Comparison of ENCODE assay signal across 21 cellular contexts in the genomic region with DNA sequence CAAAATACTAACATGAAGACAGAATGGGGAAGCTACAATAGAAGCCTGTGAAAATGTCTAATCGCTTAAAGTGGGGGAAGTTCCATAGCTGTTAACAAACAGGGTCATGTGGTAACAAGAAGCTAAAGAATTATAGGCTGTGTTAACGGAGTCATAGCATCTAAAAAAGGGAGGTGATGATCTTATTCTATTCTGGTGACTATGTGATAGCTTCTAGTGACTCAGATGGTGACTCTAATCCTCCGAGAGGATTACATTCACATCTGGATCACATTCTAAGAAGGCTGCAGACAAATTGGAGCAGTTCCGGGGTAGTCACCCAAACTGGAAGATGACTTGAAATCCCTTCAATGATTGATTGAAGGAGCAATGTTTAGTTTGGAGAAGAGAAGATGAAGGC.
A peak's percentile ranks its signal among the peaks of the same experiment; 100 is the strongest.
DNase-seq lines count a peak whose midpoint lies in the region; ATAC-seq and TF ChIP-seq lines count a peak whose summit lies in the region.
"Had no signal": no experiment of that assay in that cellular context is flagged by ENCODE, and none has a peak within 500 bp of the region (broad histone marks: within the 10 kb centered on the region; RNA-seq: fewer than 3 reads in every experiment).

No MANE protein-coding gene starts in this region.

- DNase-seq in GM03348 (ENCODE audit: low spot score), result peak; percentile 75
- peak; percentile 34 for DNase-seq in MG63
- peak; percentile 91 for DNase-seq in fibroblast of mammary gland (ENCODE audit: low read depth)
- DNase-seq in NCI-H526 (lab: John Stamatoyannopoulos, UW), result no peak
- DNase-seq in activated CD8-positive, alpha-beta memory T cell treated with anti-CD3 and anti-CD28 coated beads, Interleukin-2, amount 50 U/mL, for 4 hours, result no peak
- DNase-seq in NCI-H446 (lab: John Stamatoyannopoulos, UW), result no peak
- DNase-seq: activated CD4-positive, alpha-beta T cell treated with anti-CD3 and anti-CD28 coated beads, Interleukin-2, amount 50 U/mL, for 4 hours; activated gamma-delta T cell treated with Interleukin-2 at 50 U/mL for 16 hours; heart left ventricle; naive thymus-derived CD4-positive, alpha-beta T cell; NCI-H146; NCI-H524 treated with DMSO at 0.1 percent for 48 hours; stimulated activated CD4-positive, alpha-beta T cell treated with anti-CD3 and anti-CD28 coated beads, Interleukin-4, amount 100 ng/mL, for 24 hours; stimulated activated naive CD4-positive, alpha-beta T cell treated with Interleukin-2 at 50 U/mL for 16 hours had no signal

- H3K4me3 ChIP-seq in MG63 (no peak overlapping the region), fibroblast of mammary gland (ENCODE audit: control insufficient read depth, low read depth, low read length) (no peak overlapping the region)
- H3K4me3 ChIP-seq: adrenal gland; BLaER1 treated with 17β-estradiol and CSF1 and Interleukin-3, amounts not matched to agents 10 nM and 100 nM; breast epithelium; coronary artery; heart left ventricle had no signal

- no peak for TF ChIP-seq CTCF in fibroblast of mammary gland (conservative IDR thresholded peaks at IDR 0.05; ENCODE audit: control insufficient read depth, insufficient read depth, low read depth, low read length)

- no peaks in the 10 kb centered on the region for H3K9me3 ChIP-seq in MG63
- H3K9me3 ChIP-seq: adrenal gland, breast epithelium, heart left ventricle had no signal

- no peaks in the 10 kb centered on the region for H3K27me3 ChIP-seq in MG63
- H3K27me3 ChIP-seq: breast epithelium had no signal

- ATAC-seq in GM19395 (IDR thresholded peaks at IDR 0.05; ENCODE audit: unreplicated experiment), result no peak
- ATAC-seq: naive thymus-derived CD4-positive, alpha-beta T cell; SK-N-SH treated with all-trans-retinoic acid at 6 μM for 48 hours; WTC11 had no signal

- no peaks in the 10 kb centered on the region for H3K36me3 ChIP-seq in MG63
- H3K36me3 ChIP-seq: adrenal gland; BLaER1 treated with 17β-estradiol and CSF1 and Interleukin-3, amounts not matched to agents 10 nM and 100 nM; breast epithelium; heart left ventricle had no signal

Comparison
In these comparisons a context has a peak if more than half of its experiments do, and no peak if none do; other contexts are left out.
1. DNase-seq: peak in GM03348 (single experiment), MG63 (single experiment) and fibroblast of mammary gland (single experiment); none in NCI-H526 (0 of 2), activated CD8-positive, alpha-beta memory T cell treated with anti-CD3 and anti-CD28 coated beads, Interleukin-2, amount 50 U/mL, for 4 hours (single experiment) and NCI-H446 (0 of 2).